18 cellular contexts compared by ENCODE assay signal in the genomic region with DNA sequence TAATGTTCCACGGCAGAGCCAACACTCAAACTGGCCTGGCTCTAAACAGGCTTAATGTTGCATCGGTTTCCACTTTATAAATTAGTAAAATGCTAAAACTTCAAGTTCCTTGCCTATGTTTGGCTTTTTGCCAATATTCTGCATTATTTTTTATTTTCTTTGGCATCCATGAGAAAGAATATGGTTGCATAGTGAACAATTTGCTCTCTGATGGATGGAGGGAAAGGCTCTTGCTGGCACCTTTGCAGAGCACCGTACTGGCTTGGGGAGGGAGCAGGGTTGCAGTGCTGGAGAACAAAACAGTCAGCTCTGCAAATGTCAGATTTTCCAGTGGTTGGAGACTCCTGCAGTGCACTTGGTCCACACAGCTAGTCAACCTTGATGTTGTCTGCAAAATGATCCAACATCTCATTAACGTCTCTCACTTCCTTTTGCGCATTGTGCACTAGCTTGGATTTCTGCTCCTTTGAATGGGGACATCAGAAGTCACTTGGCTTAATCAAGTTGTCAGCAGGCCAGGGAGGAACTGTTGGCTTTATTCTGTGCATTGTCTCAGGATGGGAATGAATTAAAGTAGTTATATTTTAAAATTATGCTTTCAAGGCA.
DNase-seq lines count a peak whose midpoint lies in the region; ATAC-seq lines count a peak whose summit lies in the region.
"Had no signal": no experiment of that assay in that cellular context is flagged by ENCODE, and none has a peak within 500 bp of the region (broad histone marks: within the 10 kb centered on the region; RNA-seq: fewer than 3 reads in every experiment).

No MANE protein-coding gene starts in this region.

- H3K27ac ChIP-seq in neuronal stem cell (replicated peaks; ENCODE audit: low read length) = no peak overlapping the region
- H3K27ac ChIP-seq: SJSA1 had no signal

- no peak overlapping the region for H2BK5ac ChIP-seq in neuronal stem cell (ENCODE audit: low read length)

- no peak overlapping the region for H3K4me3 ChIP-seq in adipocyte (ENCODE audit: low read length)
- no peak overlapping the region for H3K4me3 ChIP-seq in neuronal stem cell (ENCODE audit: low read length in 2 of 2)
- H3K4me3 ChIP-seq: SJSA1 had no signal

- no peaks in the 10 kb centered on the region for H3K4me1 ChIP-seq in adipocyte (ENCODE audit: control insufficient read depth, insufficient read depth, low read length)
- H3K4me1 ChIP-seq in neuronal stem cell (ENCODE audit: control insufficient read depth in 2 of 2, insufficient read depth in 1 of 2, low read depth in 1 of 2, low read length in 2 of 2) = no peaks in the 10 kb centered on the region
- H3K4me1 ChIP-seq: SJSA1 had no signal

- intact Hi-C loops in Right ventricle myocardium superior (cut with DNase I) = no loop called here

- no CpG with 5 or more reads among the region's 5 CpGs for WGBS in neuronal stem cell (ENCODE audit: extremely low coverage in 2 of 2, insufficient read length in 2 of 2, insufficient replicate concordance in 1 of 2), 2 donors

- ATAC-seq in Right ventricle myocardium superior (ENCODE audit: poor library complexity) (no peak), GM18867 (IDR thresholded peaks at IDR 0.05; ENCODE audit: unreplicated experiment) (no peak)

- H3K27me3 ChIP-seq in adipocyte (replicated peaks; ENCODE audit: control insufficient read depth, insufficient read depth, low read length) (peaks cover 26% of the 10 kb centered on the region), neuronal stem cell (ENCODE audit: control insufficient read depth in 3 of 3, insufficient read depth in 3 of 3, low read depth in 1 of 3, low read length in 3 of 3) (no peaks in the 10 kb centered on the region)
- H3K27me3 ChIP-seq: SJSA1 had no signal

- H2BK120ac ChIP-seq in neuronal stem cell (ENCODE audit: low read depth, low read length) = no peak overlapping the region

- DNase-seq in NCI-H446 (lab: John Stamatoyannopoulos, UW) (peak; percentile 63 to 92), adipocyte (ENCODE audit: low read depth) (peak; percentile 6), cerebellum (ENCODE audit: low spot score) (peak; percentile 47), neuronal stem cell (ENCODE audit: low spot score) (no peak), NCI-H2227 treated with DMSO at 0.1 percent for 48 hours (lab: John Stamatoyannopoulos, UW) (no peak), Right ventricle myocardium superior (no peak)
- no peak for DNase-seq in effector CD8-positive, alpha-beta T cell (lab: John Stamatoyannopoulos, UW)
- DNase-seq: ACHN; CD4-positive, alpha-beta T cell; DND-41; GF-D8; HFFc6; KG1; NCI-H1092 treated with DMSO at 0.1 percent for 48 hours; NCI-H187; NCI-H510A had no signal

- no peak overlapping the region for H3K18ac ChIP-seq in neuronal stem cell (ENCODE audit: low read length)

- H3K14ac ChIP-seq in neuronal stem cell (ENCODE audit: low read length) = no peak overlapping the region

- H3K9me3 ChIP-seq in adipocyte (ENCODE audit: control insufficient read depth, low read length) (peaks cover 8% of the 10 kb centered on the region), neuronal stem cell (replicated peaks in 1 of 2; ENCODE audit: control insufficient read depth in 2 of 2, insufficient read depth in 1 of 2, low read depth in 1 of 2, low read length in 2 of 2) (peaks cover 0 to 5% of the 10 kb centered on the region in 2 donors)
- H3K9me3 ChIP-seq: SJSA1 had no signal

- H3K9ac ChIP-seq in adipocyte (ENCODE audit: low read length) (no peak overlapping the region), neuronal stem cell (ENCODE audit: low read depth, low read length, poor library complexity) (no peak overlapping the region)

- no peak overlapping the region for H2AK5ac ChIP-seq in neuronal stem cell (ENCODE audit: low read depth, low read length)

- no peak overlapping the region for H3K4me2 ChIP-seq in neuronal stem cell (ENCODE audit: insufficient read depth, low read length, poor library complexity, severe bottlenecking)

- H2BK12ac ChIP-seq in neuronal stem cell (ENCODE audit: low read length) = no peak overlapping the region

- H3K4ac ChIP-seq in neuronal stem cell (ENCODE audit: low read length) = no peak overlapping the region

- H4K8ac ChIP-seq in neuronal stem cell (ENCODE audit: low read depth, low read length) = no peak overlapping the region

- H3K23ac ChIP-seq in neuronal stem cell (ENCODE audit: low read depth, low read length, poor library complexity) = no peak overlapping the region

- no peak overlapping the region for H2BK15ac ChIP-seq in neuronal stem cell (ENCODE audit: low read length)

- no peaks in the 10 kb centered on the region for H3K79me1 ChIP-seq in neuronal stem cell (ENCODE audit: low read depth, low read length)

- no peaks in the 10 kb centered on the region for H3K36me3 ChIP-seq in adipocyte (ENCODE audit: control insufficient read depth, insufficient read depth, low read length, severe bottlenecking)
- no peaks in the 10 kb centered on the region for H3K36me3 ChIP-seq in neuronal stem cell (replicated peaks in 1 of 2; ENCODE audit: control insufficient read depth in 2 of 2, insufficient read depth in 2 of 2, low read length in 2 of 2)
- H3K36me3 ChIP-seq: SJSA1 had no signal

- peak overlapping the region; percentile 43 for H2AFZ ChIP-seq in neuronal stem cell (ENCODE audit: low read length)

- no peak overlapping the region for H4K91ac ChIP-seq in neuronal stem cell (ENCODE audit: low read depth, low read length, poor library complexity)

Comparison
In these comparisons a context has a peak if more than half of its experiments do, and no peak if none do; other contexts are left out.
1. DNase-seq: peak in NCI-H446 (2 of 2), adipocyte (single experiment) and cerebellum (single experiment); none in neuronal stem cell (single experiment), NCI-H2227 treated with DMSO at 0.1 percent for 48 hours (single experiment), Right ventricle myocardium superior (single experiment) and effector CD8-positive, alpha-beta T cell (single experiment).